In genomic region chr5:24918676-24919075, GRCh38 we compare ENCODE assay signal across 25 cellular contexts.
"Had no signal": no experiment of that assay in that cellular context is flagged by ENCODE, and none has a peak within 500 bp of the region (broad histone marks: within the 10 kb centered on the region; RNA-seq: fewer than 3 reads in every experiment).

No MANE protein-coding gene starts in this region.

- H3K9me3 ChIP-seq: colonic mucosa, esophagus muscularis mucosa, gastrocnemius medialis had no signal

- H3K4me2 ChIP-seq: hepatocyte had no signal

- H2AFZ ChIP-seq: hepatocyte had no signal

- H3K4me3 ChIP-seq: colonic mucosa, coronary artery, dorsolateral prefrontal cortex, esophagus muscularis mucosa, esophagus squamous epithelium, gastrocnemius medialis, gastroesophageal sphincter, heart left ventricle, heart right ventricle, hepatocyte had no signal

- H3K79me2 ChIP-seq: hepatocyte had no signal

- H3K27me3 ChIP-seq: colonic mucosa, dorsolateral prefrontal cortex, esophagus muscularis mucosa, esophagus squamous epithelium, foreskin keratinocyte, gastrocnemius medialis, gastroesophageal sphincter, heart left ventricle, heart right ventricle, hepatocyte had no signal

- H3K4me1 ChIP-seq: colonic mucosa, esophagus muscularis mucosa, esophagus squamous epithelium, foreskin keratinocyte, gastrocnemius medialis, gastroesophageal sphincter, heart left ventricle, heart right ventricle had no signal

- DNase-seq: colonic mucosa; cortex of kidney; dermis blood vessel endothelial cell; dorsolateral prefrontal cortex; effector CD4-positive, alpha-beta T cell; effector CD8-positive, alpha-beta T cell; effector memory CD4-positive, alpha-beta T cell; effector memory CD8-positive, alpha-beta T cell; endodermal cell; erythroblast; esophagus squamous epithelium; foreskin fibroblast; foreskin keratinocyte; foreskin melanocyte; gastrocnemius medialis; glutamatergic neuron; head of caudate nucleus; heart left ventricle; heart right ventricle had no signal

- H3K27ac ChIP-seq: colonic mucosa, coronary artery, dorsolateral prefrontal cortex, epithelial cell of prostate, esophagus muscularis mucosa, esophagus squamous epithelium, foreskin keratinocyte, gastrocnemius medialis, gastroesophageal sphincter, heart left ventricle, heart right ventricle, hepatocyte had no signal

- H3K36me3 ChIP-seq: colonic mucosa, esophagus muscularis mucosa, esophagus squamous epithelium, gastrocnemius medialis, gastroesophageal sphincter, heart left ventricle, heart right ventricle had no signal

- ATAC-seq: effector memory CD8-positive, alpha-beta T cell; esophagus mucosa; foreskin keratinocyte; gastrocnemius medialis; gastroesophageal sphincter; heart left ventricle; heart right ventricle had no signal
